8 cellular contexts compared by ENCODE assay signal in genomic region chr17:42562845-42563509, GRCh38. TPM values are rescaled to one million over a fixed set of nuclear protein-coding genes. Genes with fewer than 3 reads are reported as not detected.
DNase-seq lines count a peak whose midpoint lies in the region; ATAC-seq and TF ChIP-seq lines count a peak whose summit lies in the region.

No MANE protein-coding gene starts in this region.

- H3K36me3 ChIP-seq in SU-DHL-6 (ENCODE audit: low read length) (no peaks in the 10 kb centered on the region), gastroesophageal sphincter (peaks cover 0 to 28% of the 10 kb centered on the region in 2 donors), skeletal muscle satellite cell (ENCODE audit: insufficient read depth, low read length) (peaks cover 27% of the 10 kb centered on the region)

- H3K9me2 ChIP-seq in SU-DHL-6 (replicated peaks; ENCODE audit: insufficient read depth, low read length), result no peaks in the 10 kb centered on the region

- H3K9me3 ChIP-seq in H9 (ENCODE audit: control insufficient read depth, low read depth, low read length) (no peaks in the 10 kb centered on the region), SU-DHL-6 (ENCODE audit: insufficient read depth, low read length) (no peaks in the 10 kb centered on the region), gastroesophageal sphincter (no peaks in the 10 kb centered on the region), skeletal muscle satellite cell (replicated peaks; ENCODE audit: low read length) (no peaks in the 10 kb centered on the region)

- peaks cover 17 to 25% of the 10 kb centered on the region in 2 experiments for H3K4me1 Mint-ChIP-seq in H9

- H4K20me1 ChIP-seq in H9 (ENCODE audit: control insufficient read depth, insufficient read depth, insufficient read length) (no peaks in the 10 kb centered on the region), SU-DHL-6 (ENCODE audit: low read depth, low read length) (no peaks in the 10 kb centered on the region)

- H3K27me3 ChIP-seq in H9 (ENCODE audit: insufficient read depth, low read length) (no peaks in the 10 kb centered on the region), SU-DHL-6 (ENCODE audit: low read length) (no peaks in the 10 kb centered on the region), gastroesophageal sphincter (no peaks in the 10 kb centered on the region), skeletal muscle satellite cell (ENCODE audit: control insufficient read depth, insufficient read depth, low read length) (no peaks in the 10 kb centered on the region)

- no peak overlapping the region for H2AK5ac ChIP-seq in H9 (ENCODE audit: insufficient read length, low read length)

- no peak overlapping the region for H3K27ac ChIP-seq in H9 (ENCODE audit: insufficient read length, low read depth, low read length)
- H3K27ac ChIP-seq in SU-DHL-6 (ENCODE audit: low read depth, low read length), result peak overlapping the region; percentile 59
- H3K27ac ChIP-seq in gastroesophageal sphincter, result peak overlapping the region in 3 of 4 donors; percentile 85 to 88 (median 87)

- H3K79me1 ChIP-seq in H9 (ENCODE audit: insufficient read depth, low read depth, low read length, poor library complexity, severe bottlenecking), result peaks cover 4% of the 10 kb centered on the region

- WGBS in H9 (ENCODE audit: extremely low coverage, insufficient read length, low lambda C conversion rate), result no CpG with 5 or more reads among the region's 30 CpGs
- WGBS in gastroesophageal sphincter (ENCODE audit: low coverage in 1 of 2), 2 donors, result 20% methylated on average over 3 of the region's 30 CpGs; no CpG with 5 or more reads in 1 of the 2 donors

- H4K5ac ChIP-seq in H9 (ENCODE audit: insufficient read length, low read depth, low read length), result no peak overlapping the region

- no peak overlapping the region for H2BK20ac ChIP-seq in H9 (ENCODE audit: low read depth, low read length, poor library complexity, severe bottlenecking)

- ATAC-seq in gastroesophageal sphincter (no peak), HG03159 (IDR thresholded peaks at IDR 0.05; ENCODE audit: unreplicated experiment) (no peak), HG03108 (IDR thresholded peaks at IDR 0.05; ENCODE audit: unreplicated experiment) (no peak)

- H2BK12ac ChIP-seq in H9 (ENCODE audit: insufficient read length, low read depth, low read length), result no peak overlapping the region

- H4K91ac ChIP-seq in H9 (ENCODE audit: insufficient read length, low read depth, low read length), result no peak overlapping the region

- TF ChIP-seq CTCF in H9 (conservative IDR thresholded peaks at IDR 0.05) (no peak), SU-DHL-6 (IDR thresholded peaks at IDR 0.05; ENCODE audit: insufficient read depth, low read length, poor library complexity, severe bottlenecking) (no peak), gastroesophageal sphincter (IDR thresholded peaks at IDR 0.05) (no peak)

- H3K27me3 Mint-ChIP-seq in H9 (ENCODE audit: low read depth), result no peaks in the 10 kb centered on the region

- peaks cover 5% of the 10 kb centered on the region; the same call in 1 of the 2 replicates for H3F3A ChIP-seq in SU-DHL-6 (ENCODE audit: insufficient read depth)

- H4K8ac ChIP-seq in H9 (replicated peaks; ENCODE audit: insufficient read length, low read depth, low read length), result no peak overlapping the region

- TF ChIP-seq POLR2A in gastroesophageal sphincter (IDR thresholded peaks at IDR 0.05), result no peak

- no peak overlapping the region for H3K4ac ChIP-seq in H9 (ENCODE audit: low read depth, low read length)

- H3K27ac Mint-ChIP-seq in H9, result peak overlapping the region; percentile 72 to 96 (median 88); a peak in 5 of 7 replicates

- H3K4me3 ChIP-seq in SU-DHL-6 (ENCODE audit: insufficient read depth, low read length, poor library complexity, severe bottlenecking) (peak overlapping the region; percentile 66), gastroesophageal sphincter (peak overlapping the region; percentile 76 to 79), skeletal muscle satellite cell (ENCODE audit: low read length) (peak overlapping the region; percentile 77)

- H3K14ac ChIP-seq in H9 (ENCODE audit: insufficient read depth, low read length), result no peak overlapping the region

- no peak overlapping the region for H3K18ac ChIP-seq in H9 (ENCODE audit: insufficient read length, low read depth, low read length)

- H3K9me3 Mint-ChIP-seq in H9, result no peaks in the 10 kb centered on the region

- peaks cover 16% of the 10 kb centered on the region for H3K23me2 ChIP-seq in H9 (ENCODE audit: insufficient read length, low read depth, low read length, poor library complexity, severe bottlenecking)

- H3K4me1 ChIP-seq in H9 (ENCODE audit: insufficient read depth, low read length), result peaks cover 2% of the 10 kb centered on the region; the same call in 1 of the 2 replicates
- peaks cover 0 to 67% (median 34%) of the 10 kb centered on the region in 3 donors for H3K4me1 ChIP-seq in gastroesophageal sphincter
- H3K4me1 ChIP-seq in skeletal muscle satellite cell (ENCODE audit: control insufficient read depth, insufficient read depth, low read length), result peaks cover 34% of the 10 kb centered on the region

- H2BK5ac ChIP-seq in H9 (ENCODE audit: insufficient read length, low read length), result no peak overlapping the region

- H3K4me2 ChIP-seq in H9 (ENCODE audit: insufficient read depth, insufficient read length, low read length), result peak overlapping the region; percentile 86
- H3K4me2 ChIP-seq in SU-DHL-6 (ENCODE audit: low read depth, low read length, poor library complexity, severe bottlenecking), result peak overlapping the region; percentile 80
- H3K4me2 ChIP-seq in skeletal muscle satellite cell (ENCODE audit: low read length), result peak overlapping the region; percentile 97

- H2AFZ ChIP-seq in H9 (ENCODE audit: low read length) (no peak overlapping the region), SU-DHL-6 (ENCODE audit: low read depth, low read length, severe bottlenecking) (no peak overlapping the region)

- TF ChIP-seq EP300 in gastroesophageal sphincter (IDR thresholded peaks at IDR 0.05), result no peak

- no peak overlapping the region for H3K56ac ChIP-seq in H9 (ENCODE audit: insufficient read length, low read depth, low read length)

- no peak overlapping the region for H3K23ac ChIP-seq in H9 (ENCODE audit: insufficient read length, low read depth, low read length)

- DNase-seq in H9 (no peak), GM03348 (ENCODE audit: low spot score) (no peak), NCI-H2107 treated with DMSO at 0.1 percent for 48 hours (lab: John Stamatoyannopoulos, UW; ENCODE audit: unreplicated experiment) (no peak)

- H3K36me3 Mint-ChIP-seq in H9 (ENCODE audit: insufficient read depth in 1 of 3, low read depth in 3 of 3), result peaks cover 3 to 33% (median 25%) of the 10 kb centered on the region in 3 experiments; a peak in 6 of 7 replicates

- H2BK15ac ChIP-seq in H9 (ENCODE audit: low read depth, low read length), result no peak overlapping the region

- H2BK120ac ChIP-seq in H9 (ENCODE audit: low read depth, low read length, poor library complexity, severe bottlenecking), result no peak overlapping the region

- H3K9ac ChIP-seq in H9 (ENCODE audit: extremely low read depth, insufficient read length, low read length), result peak overlapping the region; percentile 85
- H3K9ac ChIP-seq in SU-DHL-6 (ENCODE audit: low read length), result peak overlapping the region; percentile 85
- peak overlapping the region; percentile 89 for H3K9ac ChIP-seq in skeletal muscle satellite cell (ENCODE audit: low read depth, low read length)

- H3K79me2 ChIP-seq in H9 (ENCODE audit: insufficient read depth, low read length) (peaks cover 7% of the 10 kb centered on the region; the same call in 1 of the 2 replicates), SU-DHL-6 (ENCODE audit: insufficient read depth, low read length) (peaks cover 35% of the 10 kb centered on the region)

- no peak overlapping the region for H3T11ph ChIP-seq in H9 (ENCODE audit: low read length)

- H3K4me3 Mint-ChIP-seq in H9, result peak overlapping the region; percentile 94 to 95

RNA-seq across cellular contexts. Expression of gene COASY, which starts 1.0 kb away (rescaled TPM):
- 81.4 and 84.1 TPM in 2 replicates for total RNA-seq in H9 (2021)
- total RNA-seq in gastroesophageal sphincter, result 10 to 100 TPM; 16.8 to 25.8 (median 19.9) TPM
- total RNA-seq in skeletal muscle satellite cell (2012; rRNA removed), result 20.1 and 20.5 TPM in 2 replicates

RNA-seq across cellular contexts. Expression of gene MLX, which starts 3.9 kb away (rescaled TPM):
- 42.1 and 45.3 TPM in 2 replicates for total RNA-seq in H9 (2021)
- total RNA-seq in gastroesophageal sphincter, result 10 to 100 TPM; 24.4 to 33.9 (median 26.0) TPM
- total RNA-seq in skeletal muscle satellite cell (2012; rRNA removed), result 38.8 and 46.1 TPM in 2 replicates

RNA-seq across cellular contexts. Expression of gene HSD17B1, which starts 10.3 kb away (rescaled TPM):
- 1.3 and 1.5 TPM in 2 replicates for total RNA-seq in H9 (2021)
- 1 to 10 TPM in 1 of 4 donors, under 1 TPM in 3; 0.39 to 1.4 (median 0.69) TPM for total RNA-seq in gastroesophageal sphincter
- total RNA-seq in skeletal muscle satellite cell (2012; rRNA removed), result 5.8 and 6.1 TPM in 2 replicates

RNA-seq across cellular contexts. Expression of gene PSMC3IP, which starts 14.6 kb away (rescaled TPM):
- total RNA-seq in H9 (2021), result 36.0 and 37.4 TPM in 2 replicates
- 1 to 10 TPM; 4.0 to 6.8 (median 4.8) TPM for total RNA-seq in gastroesophageal sphincter
- total RNA-seq in skeletal muscle satellite cell (2012; rRNA removed), result 5.1 and 7.6 TPM in 2 replicates

RNA-seq across cellular contexts. Expression of gene NAGLU, which starts 26.9 kb away (rescaled TPM):
- total RNA-seq in H9 (2021) (20.4 and 23.5 TPM in 2 replicates), gastroesophageal sphincter (10 to 100 TPM; 31.9 to 46.9 (median 35.7) TPM)
- 23.8 and 26.9 TPM in 2 replicates for total RNA-seq in skeletal muscle satellite cell (2012; rRNA removed)
